ENCODE assay signal across 12 cellular contexts in the genomic region with DNA sequence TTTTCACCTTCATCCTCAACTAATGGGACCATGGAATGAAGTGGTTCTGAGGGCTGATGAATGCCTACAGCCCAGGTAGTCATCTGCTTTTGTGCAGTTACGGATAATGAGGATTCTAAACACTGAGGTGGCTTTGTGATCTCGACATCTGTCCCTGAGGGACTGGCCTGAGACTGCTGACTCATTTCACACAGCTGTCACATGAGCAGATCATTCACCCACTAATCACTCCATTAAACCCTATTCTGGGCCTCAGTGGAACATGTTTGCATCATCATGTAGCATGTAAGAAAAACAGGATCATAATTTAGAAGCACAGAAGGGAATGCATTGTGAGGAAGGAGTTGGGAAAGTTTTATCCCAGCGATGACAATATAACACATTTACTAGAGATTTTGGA.
DNase-seq lines count a peak whose midpoint lies in the region; ATAC-seq and TF ChIP-seq lines count a peak whose summit lies in the region.
"Had no signal": no experiment of that assay in that cellular context is flagged by ENCODE, and none has a peak within 500 bp of the region (broad histone marks: within the 10 kb centered on the region; RNA-seq: fewer than 3 reads in every experiment).

No MANE protein-coding gene starts in this region.

- no peak for TF ChIP-seq CTCF in testis (IDR thresholded peaks at IDR 0.05)
- TF ChIP-seq CTCF in right atrium auricular region (IDR thresholded peaks at IDR 0.05) = no peak

- H3K27ac ChIP-seq in testis = no peak overlapping the region
- no peak overlapping the region for H3K27ac ChIP-seq in right atrium auricular region
- H3K27ac ChIP-seq: A549, adrenal gland, esophagus squamous epithelium had no signal

- 81 to 94% methylated on average over 3 of the region's 3 CpGs for WGBS in testis, 2 donors

- DNase-seq in NCI-H1694 (lab: John Stamatoyannopoulos, UW) (peak; percentile 27), NCI-H1694 treated with DMSO at 0.1 percent for 48 hours (lab: John Stamatoyannopoulos, UW) (no peak), NCI-H1436 (lab: John Stamatoyannopoulos, UW) (peak; percentile 79), testis (no peak), ACHN (no peak), right atrium auricular region (ENCODE audit: low spot score) (no peak), NCI-H128 (lab: John Stamatoyannopoulos, UW; ENCODE audit: unreplicated experiment) (no peak)
- DNase-seq: adrenal gland, esophagus squamous epithelium, PC-3 had no signal

- ATAC-seq in HG02884 (IDR thresholded peaks at IDR 0.05; ENCODE audit: unreplicated experiment) = peak; percentile 91
- ATAC-seq: A549, PC-3 had no signal

- H3K36me3 ChIP-seq in testis (ENCODE audit: low read depth, missing control alignments) = no peaks in the 10 kb centered on the region
- no peaks in the 10 kb centered on the region for H3K36me3 ChIP-seq in right atrium auricular region
- H3K36me3 ChIP-seq: adrenal gland, esophagus squamous epithelium had no signal

- H3K27me3 ChIP-seq in testis (no peaks in the 10 kb centered on the region), right atrium auricular region (no peaks in the 10 kb centered on the region)
- H3K27me3 ChIP-seq: adrenal gland, esophagus squamous epithelium had no signal

- TF ChIP-seq POLR2A in testis (IDR thresholded peaks at IDR 0.05) = no peak

- no peaks in the 10 kb centered on the region for H3K4me1 ChIP-seq in testis
- no peaks in the 10 kb centered on the region for H3K4me1 ChIP-seq in right atrium auricular region
- H3K4me1 ChIP-seq: A549, adrenal gland, esophagus squamous epithelium had no signal

- intact Hi-C loops in testis (cut with DNase I; ENCODE audit: low total_unique reads) = no loop called here

- in situ Hi-C loops in ACHN (cut with HindIII; ENCODE audit: low pct_ligation_motif_present, low pct_unique_long_range_greater_than_20kb, low sequenced_read_pairs) = no loop called here

- H3K4me3 ChIP-seq in testis (no peak overlapping the region), right atrium auricular region (no peak overlapping the region)
- H3K4me3 ChIP-seq: A549, adrenal gland, esophagus squamous epithelium had no signal

- H3K9me3 ChIP-seq in testis = no peaks in the 10 kb centered on the region
- H3K9me3 ChIP-seq in right atrium auricular region = no peaks in the 10 kb centered on the region
- H3K9me3 ChIP-seq: A549, adrenal gland, esophagus squamous epithelium had no signal

Comparison
In these comparisons a context has a peak if more than half of its experiments do, and no peak if none do; other contexts are left out.
1. DNase-seq: peak in NCI-H1694 (single experiment) and NCI-H1436 (single experiment); none in NCI-H1694 treated with DMSO at 0.1 percent for 48 hours (single experiment), testis (single experiment), ACHN (single experiment), right atrium auricular region (single experiment) and NCI-H128 (single experiment).